ENCODE assay signal across 13 cellular contexts in the genomic region with DNA sequence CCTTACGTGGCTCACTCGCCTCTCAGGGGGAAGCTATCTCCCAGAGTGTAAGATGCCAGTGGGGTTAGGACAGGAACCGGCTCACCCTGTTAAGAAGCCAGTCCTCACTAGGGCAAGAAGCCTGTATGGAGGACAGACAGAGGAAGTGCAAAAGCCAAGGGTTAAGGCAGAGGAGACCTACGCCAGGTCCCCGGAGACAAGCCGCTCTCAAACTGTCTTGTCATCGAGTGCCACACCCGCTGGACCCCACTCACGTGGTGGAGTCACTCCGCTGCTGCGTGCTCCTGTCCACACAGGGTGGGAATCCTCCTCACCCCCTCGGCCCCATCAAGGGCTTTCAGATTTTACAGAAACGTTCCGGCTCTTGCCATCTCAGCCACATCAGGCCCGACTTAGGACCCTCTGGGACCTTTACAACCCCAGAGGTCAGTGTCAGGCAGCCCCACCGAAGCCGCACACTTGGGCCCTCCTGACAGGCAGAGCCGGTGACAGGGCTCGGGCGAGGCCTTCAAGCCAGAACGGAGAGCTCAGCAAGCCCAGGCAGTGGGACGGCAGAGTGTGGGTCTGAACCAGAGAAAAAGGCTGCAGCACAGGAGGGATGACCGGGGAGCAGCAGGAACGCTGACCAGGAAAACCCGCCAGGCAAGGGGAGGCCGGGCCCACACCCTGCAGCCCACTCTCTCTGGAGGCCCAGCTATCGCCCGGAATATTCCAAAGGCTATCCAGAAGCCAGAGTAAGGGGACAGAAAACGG.
DNase-seq lines count a peak whose midpoint lies in the region; ATAC-seq, FAIRE-seq and TF ChIP-seq lines count a peak whose summit lies in the region.
"Had no signal": no experiment of that assay in that cellular context is flagged by ENCODE, and none has a peak within 500 bp of the region (broad histone marks: within the 10 kb centered on the region; RNA-seq: fewer than 3 reads in every experiment).

No MANE protein-coding gene starts in this region.

- peaks cover 27% of the 10 kb centered on the region for H3K36me3 Mint-ChIP-seq in GM23338 (ENCODE audit: low read depth)

- 67% methylated on average over 23 of the region's 29 CpGs for WGBS in mammary epithelial cell (ENCODE audit: low coverage, missing lambda C conversion rate)
- 96% methylated on average over 26 of the region's 29 CpGs for WGBS in HepG2 (ENCODE audit: low lambda C conversion rate)

- H3K4me2 ChIP-seq in GM23338 (no peak overlapping the region), mammary epithelial cell (ENCODE audit: insufficient read depth, low read depth, low read length) (peak overlapping the region; percentile 65), HepG2 (ENCODE audit: low read depth, low read length) (0 out of 2 replicates have a peak overlapping the region, but pooled peaks have one; percentile 18)

- H3K27ac Mint-ChIP-seq in GM23338, result peak overlapping the region; percentile 36; the same call in 1 of the 2 replicates

- H3K27me3 Mint-ChIP-seq in GM23338 (ENCODE audit: insufficient read depth, low read depth, poor library complexity), result peaks cover 8% of the 10 kb centered on the region

- CTCF ChIA-PET in mammary epithelial cell (lab: Charles Lee; ENCODE audit: low non-redundant PET) (no interaction called here), HepG2 (lab: Yijun Ruan, JAX; ENCODE audit: low intra/inter-chr PET ratio, low total read pairs) (no interaction called here), HEK293T (lab: Yijun Ruan, JAX) (interaction anchor here (0.5 kb wide), 1 partner anchor 996 kb away, joined by 3 read pairs; no protein-coding TSS in a partner anchor)

- no peaks in the 10 kb centered on the region for H3K36me3 ChIP-seq in GM23338 (ENCODE audit: insufficient read depth)
- no peaks in the 10 kb centered on the region for H3K36me3 ChIP-seq in mammary epithelial cell (ENCODE audit: insufficient read depth, low read length)
- no peaks in the 10 kb centered on the region for H3K36me3 ChIP-seq in HepG2 (replicated peaks in 1 of 2; ENCODE audit: control insufficient read depth in 1 of 2, insufficient read depth in 2 of 2, low read length in 2 of 2)
- H3K36me3 ChIP-seq: HAP-1 had no signal

- H3K27ac ChIP-seq in GM23338 (ENCODE audit: low read depth) (no peak overlapping the region), mammary epithelial cell (ENCODE audit: insufficient read depth, low read depth, low read length) (no peak overlapping the region), HepG2 (ENCODE audit: extremely low read length, insufficient read depth, low read length) (peak overlapping the region; percentile 44), skin epidermis (peak overlapping the region in 20 of 21 experiments; percentile 12 to 87 (median 70))

- H3K9ac ChIP-seq in mammary epithelial cell (ENCODE audit: insufficient read depth, low read length) (no peak overlapping the region), HepG2 (ENCODE audit: insufficient read depth, low read depth, low read length) (peak overlapping the region; percentile 15; the same call in 1 of the 2 replicates)

- TF ChIP-seq EP300 in HepG2 (IDR thresholded peaks at IDR 0.05; ENCODE audit: low read depth in 2 of 2, low read length in 2 of 2), result no peak
- no peak for TF ChIP-seq EP300 in HepG2 (CRISPR knock-in tag; IDR thresholded peaks at IDR 0.05; ENCODE audit: borderline replicate concordance)

- in situ Hi-C loops in mammary epithelial cell (cut with MboI; ENCODE audit: low sequenced_read_pairs in 2 of 2) (no loop called here), HepG2 (cut with HindIII; ENCODE audit: extremely low pct_ligation_motif_present, low pct_unique_long_range_greater_than_20kb) (no loop called here)

- H3K9me2 ChIP-seq in GM23338 (ENCODE audit: insufficient read depth), result no peaks in the 10 kb centered on the region

- H3K4me1 ChIP-seq in GM23338 (ENCODE audit: insufficient read depth), result peaks cover 21% of the 10 kb centered on the region
- H3K4me1 ChIP-seq in mammary epithelial cell (ENCODE audit: insufficient read depth, low read length), result peaks cover 16% of the 10 kb centered on the region
- H3K4me1 ChIP-seq in HepG2 (ENCODE audit: insufficient read depth, low read length), result peaks cover 64% of the 10 kb centered on the region

- no peaks in the 10 kb centered on the region for H3K27me3 ChIP-seq in GM23338 (ENCODE audit: insufficient read depth)
- no peaks in the 10 kb centered on the region for H3K27me3 ChIP-seq in mammary epithelial cell (ENCODE audit: insufficient read depth, low read length)
- no peaks in the 10 kb centered on the region for H3K27me3 ChIP-seq in HepG2 (ENCODE audit: control insufficient read depth in 1 of 2, insufficient read depth in 2 of 2, low read length in 2 of 2)

- H3K79me2 ChIP-seq in GM23338 (replicated peaks; ENCODE audit: insufficient read depth) (peaks cover 76% of the 10 kb centered on the region), mammary epithelial cell (ENCODE audit: insufficient read depth, low read length) (peaks cover 10% of the 10 kb centered on the region), HepG2 (ENCODE audit: insufficient read depth, low read length) (peaks cover 7% of the 10 kb centered on the region)

- POLR2A ChIA-PET in HepG2 (lab: Yijun Ruan, JAX) (interaction anchor here (1.9 kb wide), 1 partner anchor 47 kb away, joined by 4 read pairs; no protein-coding TSS in a partner anchor), HEK293T (lab: Yijun Ruan, JAX) (no interaction called here)

- H3K9me3 Mint-ChIP-seq in GM23338, result peaks cover 6% of the 10 kb centered on the region; the same call in 2 of the 3 replicates

- BruUV-seq in mammary epithelial cell (replicated peaks; lab: Mats Ljungman, UMichigan) (no TSS peak), HepG2 (replicated peaks; lab: Mats Ljungman, UMichigan) (no TSS peak)

- H3K9me3 ChIP-seq in mammary epithelial cell (replicated peaks; ENCODE audit: insufficient read depth, low read length), result no peaks in the 10 kb centered on the region
- no peaks in the 10 kb centered on the region for H3K9me3 ChIP-seq in HepG2 (ENCODE audit: low read length)
- H3K9me3 ChIP-seq: HAP-1 had no signal

- H3K4me1 Mint-ChIP-seq in GM23338, result peaks cover 55% of the 10 kb centered on the region

- no peak overlapping the region for H3K4me3 ChIP-seq in GM23338
- H3K4me3 ChIP-seq in mammary epithelial cell (replicated peaks in 1 of 3; ENCODE audit: insufficient read depth in 1 of 3, low read depth in 2 of 3, low read length in 3 of 3), result no peak overlapping the region
- no peak overlapping the region; a peak in 1 of 6 replicates for H3K4me3 ChIP-seq in HepG2 (replicated peaks in 1 of 3; ENCODE audit: insufficient read depth in 1 of 3, low read depth in 2 of 3, low read length in 3 of 3)
- H3K4me3 ChIP-seq in skin epidermis, result no peak overlapping the region
- H3K4me3 ChIP-seq: HAP-1 had no signal

- FAIRE-seq in HepG2 (lab: Jason Lieb, UNC), result no peak

- H4K20me1 ChIP-seq in GM23338 (replicated peaks; ENCODE audit: insufficient read depth) (0 out of 2 replicates have a peak, but pooled peaks cover 3% of the 10 kb centered on the region), mammary epithelial cell (ENCODE audit: insufficient read depth, low read length) (no peaks in the 10 kb centered on the region), HepG2 (ENCODE audit: insufficient read depth, low read length) (no peaks in the 10 kb centered on the region)

- no peak for TF ChIP-seq CTCF in GM23338 (conservative IDR thresholded peaks at IDR 0.05; ENCODE audit: low read depth in 2 of 2)
- TF ChIP-seq CTCF in mammary epithelial cell (conservative IDR thresholded peaks at IDR 0.05 in 1 of 2, IDR thresholded peaks at IDR 0.05 in 1 of 2; ENCODE audit: extremely low read depth in 1 of 2, insufficient read depth in 1 of 2, low read depth in 1 of 2, low read length in 2 of 2), result no peak
- TF ChIP-seq CTCF in HepG2 (CRISPR knock-in tag; IDR thresholded peaks at IDR 0.05), result no peak

- no peaks in the 10 kb centered on the region for H3F3A ChIP-seq in GM23338 (replicated peaks; ENCODE audit: low read depth)

- ATAC-seq in GM23338 (peak; percentile 39), HepG2 (peak; percentile 38; the same call in 2 of the 3 replicates)

- DNase-seq in GM23338 (ENCODE audit: low spot score) (no peak), mammary epithelial cell (no peak), HepG2 (ENCODE audit: low spot score) (no peak), HEK293T (ENCODE audit: extremely low spot score) (no peak), COLO668 (lab: John Stamatoyannopoulos, UW; ENCODE audit: unreplicated experiment) (no peak)
- no peak for DNase-seq in stimulated activated CD4-positive, alpha-beta T cell treated with anti-CD3 and anti-CD28 coated beads, Interleukin-15, amount 100 ng/mL, for 24 hours
- DNase-seq in activated naive CD4-positive, alpha-beta T cell treated with Interleukin-2 at 50 U/mL for 16 hours, result no peak
- DNase-seq: cortex of kidney; kidney glomerular epithelial cell; NCI-H2081; stimulated activated CD4-positive, alpha-beta T cell treated with anti-CD3 and anti-CD28 coated beads, Interleukin-4, amount 100 ng/mL, for 1 hour had no signal

- no peak overlapping the region for H3K4me3 Mint-ChIP-seq in GM23338

- intact Hi-C loops in mammary epithelial cell (cut with micrococcal nuclease), result no loop called here
- intact Hi-C loops in HepG2 (cut with micrococcal nuclease; ENCODE audit: unreplicated experiment), result no loop called here

- no peak for TF ChIP-seq RAD21 in HepG2 (CRISPR knock-in tag; IDR thresholded peaks at IDR 0.05)

- dilution Hi-C loops in mammary epithelial cell (cut with HindIII; ENCODE audit: low sequenced_read_pairs), result loop anchor here (5.0 kb wide), 1 partner anchor 48 kb away; no protein-coding TSS in a partner anchor

- H2AFZ ChIP-seq in GM23338 (no peak overlapping the region), mammary epithelial cell (ENCODE audit: low read depth, low read length) (peak overlapping the region; percentile 63), HepG2 (ENCODE audit: low read length) (no peak overlapping the region)

- TF ChIP-seq POLR2A in HepG2 (IDR thresholded peaks at IDR 0.05; ENCODE audit: insufficient read depth in 1 of 2, low read depth in 2 of 2, low read length in 2 of 2), result no peak

TF ChIP-seq in HepG2, 621 proteins besides CTCF, POLR2A, EP300 and RAD21 (continues in another document):
- no peak for TF ChIP-seq ZNF672 (CRISPR knock-in tag; IDR thresholded peaks at IDR 0.05)

TF ChIP-seq in HEK293T, 16 proteins besides CTCF, POLR2A, EP300 and RAD21:
- TF ChIP-seq SUZ12 (IDR thresholded peaks at IDR 0.05), result no peak
- TF ChIP-seq ELF4 (IDR thresholded peaks at IDR 0.05), result no peak
- no peak for TF ChIP-seq NFRKB (IDR thresholded peaks at IDR 0.05)
- no peak for TF ChIP-seq FOXK2 (IDR thresholded peaks at IDR 0.05)
- TF ChIP-seq HDGF (IDR thresholded peaks at IDR 0.05; ENCODE audit: borderline replicate concordance), result no peak
- TF ChIP-seq CTBP1 (IDR thresholded peaks at IDR 0.05; ENCODE audit: borderline replicate concordance), result no peak
TF ChIP-seq in HEK293T: peak in this region for 0.

Comparison
In these comparisons a context has a peak if more than half of its experiments do, and no peak if none do; other contexts are left out.
1. H3K27ac ChIP-seq: peak in HepG2 (single experiment) and skin epidermis (20 of 21); none in GM23338 (single experiment) and mammary epithelial cell (single experiment).